8 cellular contexts compared by ENCODE assay signal in genomic region chr13:24923305-24923640, GRCh38.
DNase-seq lines count a peak whose midpoint lies in the region; ATAC-seq, FAIRE-seq and TF ChIP-seq lines count a peak whose summit lies in the region.

No MANE protein-coding gene starts in this region.

- TF ChIP-seq CTCF in gastroesophageal sphincter (IDR thresholded peaks at IDR 0.05) (no peak), pancreas (IDR thresholded peaks at IDR 0.05) (no peak)

- H3K9me3 Mint-ChIP-seq in activated CD4-positive, alpha-beta memory T cell treated with anti-CD3 and anti-CD28 coated beads for 36 hours, result no peaks in the 10 kb centered on the region

- no peaks in the 10 kb centered on the region for H3K36me3 ChIP-seq in gastroesophageal sphincter
- no peaks in the 10 kb centered on the region for H3K36me3 ChIP-seq in pancreas

- H3K4me3 Mint-ChIP-seq in activated CD4-positive, alpha-beta memory T cell treated with anti-CD3 and anti-CD28 coated beads for 36 hours, result peak overlapping the region; percentile 90

- no peaks in the 10 kb centered on the region for H3K27me3 Mint-ChIP-seq in activated CD4-positive, alpha-beta memory T cell treated with anti-CD3 and anti-CD28 coated beads for 36 hours

- H3K27ac Mint-ChIP-seq in activated CD4-positive, alpha-beta memory T cell treated with anti-CD3 and anti-CD28 coated beads for 36 hours, result peak overlapping the region; percentile 92

- H3K4me3 ChIP-seq in gastroesophageal sphincter (peak overlapping the region; percentile 62 to 93), pancreas (peak overlapping the region; percentile 70 to 98 (median 96))

- ATAC-seq in GM21381 (IDR thresholded peaks at IDR 0.05; ENCODE audit: unreplicated experiment), result peak; percentile 53
- ATAC-seq in HG03571 (IDR thresholded peaks at IDR 0.05; ENCODE audit: unreplicated experiment), result peak; percentile 51
- ATAC-seq in gastroesophageal sphincter, result peak; percentile 51
- peak; percentile 25 to 46 (median 27) for ATAC-seq in pancreas

- POLR2A ChIA-PET in activated CD4-positive, alpha-beta memory T cell treated with anti-CD3 and anti-CD28 coated beads for 36 hours (lab: Charles Lee), result interaction anchor here (1.0 kb wide), 1 partner anchor 214 kb away, joined by 3 read pairs; no protein-coding TSS in a partner anchor

- no peak for TF ChIP-seq POLR2A in gastroesophageal sphincter (IDR thresholded peaks at IDR 0.05)

- WGBS in gastroesophageal sphincter (ENCODE audit: low coverage in 1 of 2), 2 donors, result 0% methylated on average over 5 to 8 of the region's 8 CpGs
- 1 to 2% methylated on average over 8 of the region's 8 CpGs for WGBS in pancreas, 2 donors

- peaks cover 3% of the 10 kb centered on the region for H3K36me3 Mint-ChIP-seq in activated CD4-positive, alpha-beta memory T cell treated with anti-CD3 and anti-CD28 coated beads for 36 hours

- H3K9me3 ChIP-seq in gastroesophageal sphincter, result no peaks in the 10 kb centered on the region
- no peaks in the 10 kb centered on the region for H3K9me3 ChIP-seq in pancreas

- DNase-seq in NCI-H1694 treated with DMSO at 0.1 percent for 48 hours (lab: John Stamatoyannopoulos, UW), result peak; percentile 7
- DNase-seq in NCI-H1694 (lab: John Stamatoyannopoulos, UW), result no peak
- DNase-seq in activated CD4-positive, alpha-beta memory T cell treated with anti-CD3 and anti-CD28 coated beads for 36 hours, result no peak
- DNase-seq in pancreas, result no peak
- no peak for DNase-seq in NCI-H1436 (lab: John Stamatoyannopoulos, UW)

- peak overlapping the region; percentile 90 to 100 (median 91) for H3K27ac ChIP-seq in gastroesophageal sphincter
- H3K27ac ChIP-seq in pancreas, result peak overlapping the region; percentile 78 to 92 (median 82)

- intact Hi-C loops in activated CD4-positive, alpha-beta memory T cell treated with anti-CD3 and anti-CD28 coated beads for 36 hours (cut with micrococcal nuclease), result loop anchor here (2.0 to 5.0 kb wide), 3 partner anchors 214 to 411 kb away; partner anchors contain the start of genes NUP58 and PARP4
- intact Hi-C loops in pancreas (cut with DNase I), result no loop called here

- H3K4me1 ChIP-seq in gastroesophageal sphincter, result peaks cover 0 to 20% (median 0%) of the 10 kb centered on the region in 3 donors
- peaks cover 0 to 5% (median 0%) of the 10 kb centered on the region in 3 donors for H3K4me1 ChIP-seq in pancreas

- CTCF ChIA-PET in activated CD4-positive, alpha-beta memory T cell treated with anti-CD3 and anti-CD28 coated beads for 36 hours (lab: Charles Lee), result no interaction called here

- H3K27me3 ChIP-seq in gastroesophageal sphincter (no peaks in the 10 kb centered on the region), pancreas (no peaks in the 10 kb centered on the region)

- TF ChIP-seq EP300 in gastroesophageal sphincter (IDR thresholded peaks at IDR 0.05), result no peak

- H3K4me1 Mint-ChIP-seq in activated CD4-positive, alpha-beta memory T cell treated with anti-CD3 and anti-CD28 coated beads for 36 hours (ENCODE audit: low read depth), result peaks cover 18% of the 10 kb centered on the region

- FAIRE-seq in pancreas (lab: Jason Lieb, UNC), result peak; percentile 53
